In genomic region chr3:43286115-43286885, GRCh38 we compare ENCODE assay signal across 8 cellular contexts. TPM values are rescaled to one million over a fixed set of nuclear protein-coding genes. Genes with fewer than 3 reads are reported as not detected.
DNase-seq lines count a peak whose midpoint lies in the region; ATAC-seq and TF ChIP-seq lines count a peak whose summit lies in the region.

TSS of gene SNRK (plus strand) at chr3:43286540. CDS start at chr3:43303204, 16,664 bp downstream.

- H3K36me3 Mint-ChIP-seq in activated CD4-positive, alpha-beta T cell treated with anti-CD3 and anti-CD28 coated beads, Interleukin-2, amount 10 ng/mL, durations not matched to agents 7 days and 5 days (ENCODE audit: low read depth): peaks cover 31% of the 10 kb centered on the region

- TF ChIP-seq CTCF in left lung (IDR thresholded peaks at IDR 0.05): peak in 1 of 2 donors; percentile 36

- peaks cover 13 to 52% of the 10 kb centered on the region in 2 donors for H3K4me1 ChIP-seq in left lung

- H3K9me3 Mint-ChIP-seq in activated CD4-positive, alpha-beta T cell treated with anti-CD3 and anti-CD28 coated beads, Interleukin-2, amount 10 ng/mL, durations not matched to agents 7 days and 5 days: no peaks in the 10 kb centered on the region

- CTCF ChIA-PET in activated CD4-positive, alpha-beta T cell treated with anti-CD3 and anti-CD28 coated beads, Interleukin-2, amount 10 ng/mL, durations not matched to agents 7 days and 5 days (lab: Charles Lee): interaction anchor here (0.6 to 2.0 kb wide), 4 partner anchors 10 to 125 kb away, joined by 3 to 8 read pairs (median 4); no protein-coding TSS in a partner anchor

- no peaks in the 10 kb centered on the region for H3K36me3 ChIP-seq in left lung

- ATAC-seq in GM18520 (IDR thresholded peaks at IDR 0.05; ENCODE audit: unreplicated experiment) (peak; percentile 70), HG03064 (IDR thresholded peaks at IDR 0.05; ENCODE audit: low read depth, unreplicated experiment) (peak; percentile 79), left lung (peak; percentile 91)

- peaks cover 9% of the 10 kb centered on the region for H3K27me3 Mint-ChIP-seq in activated CD4-positive, alpha-beta T cell treated with anti-CD3 and anti-CD28 coated beads, Interleukin-2, amount 10 ng/mL, durations not matched to agents 7 days and 5 days

- intact Hi-C loops in left lung (cut with DNase I): no loop called here

- H3K4me1 Mint-ChIP-seq in activated CD4-positive, alpha-beta T cell treated with anti-CD3 and anti-CD28 coated beads, Interleukin-2, amount 10 ng/mL, durations not matched to agents 7 days and 5 days: peaks cover 35% of the 10 kb centered on the region

- H3K27me3 ChIP-seq in left lung: no peaks in the 10 kb centered on the region

- peak within 1 kb of the TSS; percentile 60 to 63 for H3K4me3 ChIP-seq in left lung

- POLR2A ChIA-PET in activated CD4-positive, alpha-beta T cell treated with anti-CD3 and anti-CD28 coated beads, Interleukin-2, amount 10 ng/mL, durations not matched to agents 7 days and 5 days (lab: Charles Lee): interaction anchor here (1.1 kb wide), 1 partner anchor 10 kb away, joined by 5 read pairs; no protein-coding TSS in a partner anchor

- DNase-seq in AG08395 (ENCODE audit: low spot score): peak; percentile 97
- DNase-seq in NCI-H345 (lab: John Stamatoyannopoulos, UW): peak; percentile 84
- peak; percentile 88 for DNase-seq in activated CD4-positive, alpha-beta T cell treated with anti-CD3 and anti-CD28 coated beads, Interleukin-2, amount 10 ng/mL, durations not matched to agents 7 days and 5 days
- peak; percentile 59 for DNase-seq in dedifferentiated amniotic fluid mesenchymal stem cell (ENCODE audit: extremely low spot score)
- DNase-seq in left lung: peak; percentile 89 to 98
- peak; percentile 94 to 97 for DNase-seq in stimulated activated CD4-positive, alpha-beta T cell treated with anti-CD3 and anti-CD28 coated beads, Interleukin-2, amount 100 ng/mL, for 48 hours

- peak within 1 kb of the TSS; percentile 89 to 93 for H3K27ac ChIP-seq in left lung

- peak within 1 kb of the TSS; percentile 95 for H3K4me3 Mint-ChIP-seq in activated CD4-positive, alpha-beta T cell treated with anti-CD3 and anti-CD28 coated beads, Interleukin-2, amount 10 ng/mL, durations not matched to agents 7 days and 5 days

- no peaks in the 10 kb centered on the region for H3K9me3 ChIP-seq in left lung

- H3K27ac Mint-ChIP-seq in activated CD4-positive, alpha-beta T cell treated with anti-CD3 and anti-CD28 coated beads, Interleukin-2, amount 10 ng/mL, durations not matched to agents 7 days and 5 days: peak within 1 kb of the TSS; percentile 99

RNA-seq across cellular contexts. Expression of gene SNRK, which starts in this region (rescaled TPM):
- 10 to 100 TPM; 62.9 to 65.6 TPM for total RNA-seq in activated CD4-positive, alpha-beta T cell treated with anti-CD3 and anti-CD28 coated beads, Interleukin-2, amount 10 ng/mL, durations not matched to agents 7 days and 5 days
- 10 to 100 TPM; 29.5 to 45.9 TPM for total RNA-seq in left lung

Comparison
In these comparisons a context has a peak if more than half of its experiments do, and no peak if none do; other contexts are left out.
1. Peak in every context shown above with its lines: DNase-seq, ATAC-seq, H3K4me3 ChIP-seq and H3K27ac ChIP-seq.